Comparison of ENCODE assay signal across 1 cellular context in genomic region chr2:10045561-10046355, GRCh38.
TF ChIP-seq lines count a peak whose summit lies in the region.

No MANE protein-coding gene starts in this region.

TF ChIP-seq in H1, 55 proteins besides CTCF, POLR2A, EP300 and RAD21:
- no peak for TF ChIP-seq SIN3A (conservative IDR thresholded peaks at IDR 0.05 in 1 of 2, IDR thresholded peaks at IDR 0.05 in 1 of 2; ENCODE audit: low read depth in 1 of 2, low read length in 2 of 2)
- no peak for TF ChIP-seq TAF1 (IDR thresholded peaks at IDR 0.05; ENCODE audit: low read depth, low read length)
- no peak for TF ChIP-seq TBP (IDR thresholded peaks at IDR 0.05; ENCODE audit: low read depth, low read length)
- TF ChIP-seq ASH2L (IDR thresholded peaks at IDR 0.05; ENCODE audit: low read length), result no peak
- no peak for TF ChIP-seq E2F6 (IDR thresholded peaks at IDR 0.05)
- no peak for TF ChIP-seq YY1 (IDR thresholded peaks at IDR 0.05; ENCODE audit: low read depth, low read length)
- no peak for TF ChIP-seq BRCA1 (IDR thresholded peaks at IDR 0.05; ENCODE audit: low read depth, low read length)
- no peak for TF ChIP-seq RBBP5 (IDR thresholded peaks at IDR 0.05; ENCODE audit: borderline replicate concordance, low read depth, low read length)
- no peak for TF ChIP-seq BACH1 (IDR thresholded peaks at IDR 0.05; ENCODE audit: low read length)
- TF ChIP-seq GTF2F1 (IDR thresholded peaks at IDR 0.05; ENCODE audit: borderline replicate concordance, low read depth, low read length), result no peak
- no peak for TF ChIP-seq POLR2AphosphoS5 (IDR thresholded peaks at IDR 0.05; ENCODE audit: low read depth, low read length)
- no peak for TF ChIP-seq TAF7 (optimal IDR thresholded peaks at IDR 0.05; ENCODE audit: borderline replicate concordance, low read depth, low read length)
- TF ChIP-seq RXRA (IDR thresholded peaks at IDR 0.05; ENCODE audit: insufficient read depth, low read depth, low read length), result no peak
- no peak for TF ChIP-seq CHD7 (IDR thresholded peaks at IDR 0.05; ENCODE audit: insufficient replicate concordance, low read length)
- TF ChIP-seq CTBP2 (IDR thresholded peaks at IDR 0.05; ENCODE audit: borderline replicate concordance, insufficient read depth, insufficient read length, low read length), result no peak
- TF ChIP-seq RFX5 (IDR thresholded peaks at IDR 0.05; ENCODE audit: borderline replicate concordance, low read depth, low read length), result no peak
- TF ChIP-seq MAX (IDR thresholded peaks at IDR 0.05), result no peak
